Comparison of ENCODE assay signal across 9 cellular contexts in genomic region chr1:15412488-15412800, GRCh38. TPM values are rescaled to one million over a fixed set of nuclear protein-coding genes. Genes with fewer than 3 reads are reported as not detected.
DNase-seq lines count a peak whose midpoint lies in the region; ATAC-seq, FAIRE-seq and TF ChIP-seq lines count a peak whose summit lies in the region.
"Had no signal": no experiment of that assay in that cellular context is flagged by ENCODE, and none has a peak within 500 bp of the region (broad histone marks: within the 10 kb centered on the region; RNA-seq: fewer than 3 reads in every experiment).

No MANE protein-coding gene starts in this region.

- peaks cover 3% of the 10 kb centered on the region; the same call in 1 of the 2 replicates for H3K9me3 ChIP-seq in AG04450 (ENCODE audit: control insufficient read depth, insufficient read depth, low read length)
- H3K9me3 ChIP-seq in Loucy (ENCODE audit: insufficient read depth, low read depth, low read length): no peaks in the 10 kb centered on the region
- no peaks in the 10 kb centered on the region for H3K9me3 ChIP-seq in pancreas
- no peaks in the 10 kb centered on the region for H3K9me3 ChIP-seq in kidney (ENCODE audit: control insufficient read depth in 1 of 2, low read length in 2 of 2)

- H3K27ac ChIP-seq in AG04450 (ENCODE audit: low read depth, low read length) (no peak overlapping the region), pancreas (peak overlapping the region in 3 of 4 donors; percentile 57 to 65 (median 65)), kidney (ENCODE audit: low read depth in 2 of 2, low read length in 2 of 2) (no peak overlapping the region)

- peaks cover 58% of the 10 kb centered on the region for H4K20me1 ChIP-seq in Loucy (ENCODE audit: insufficient read depth, low read length, poor library complexity, severe bottlenecking)

- FAIRE-seq in pancreas (lab: Jason Lieb, UNC): no peak
- no peak for FAIRE-seq in kidney (lab: Jason Lieb, UNC)

- peaks cover 10% of the 10 kb centered on the region; the same call in 1 of the 2 replicates for H3F3A ChIP-seq in Loucy (ENCODE audit: low read depth)

- peaks cover 9% of the 10 kb centered on the region for H3K27me3 Mint-ChIP-seq in dendritic cell treated with granulocyte-macrophage colony-stimulating factor and Interleukin-4, amounts not matched to agents 40 ng/mL and 50 ng/mL, for 4 days

- WGBS in pancreas, 2 donors: 31 to 44% methylated on average over 8 of the region's 8 CpGs

- H3K4me3 ChIP-seq in AG04450 (ENCODE audit: low read depth, low read length) (peak overlapping the region; percentile 82; the same call in 1 of the 2 replicates), Loucy (ENCODE audit: low read length, poor library complexity, severe bottlenecking) (peak overlapping the region; percentile 94), pancreas (peak overlapping the region in 2 of 4 donors; percentile 87 to 93), kidney (ENCODE audit: low read length in 2 of 2) (no peak overlapping the region)

- H3K79me2 ChIP-seq in Loucy (ENCODE audit: insufficient read depth, low read length): peaks cover 57% of the 10 kb centered on the region

- no peak for TF ChIP-seq CTCF in AG04450 (IDR thresholded peaks at IDR 0.05; ENCODE audit: low read depth, low read length)
- no peak for TF ChIP-seq CTCF in Loucy (conservative IDR thresholded peaks at IDR 0.05; ENCODE audit: low read length)
- TF ChIP-seq CTCF in pancreas (IDR thresholded peaks at IDR 0.05): no peak
- no peak for TF ChIP-seq CTCF in kidney (IDR thresholded peaks at IDR 0.05; ENCODE audit: borderline replicate concordance, extremely low read depth, insufficient read depth)

- CTCF ChIA-PET in AG04450 (lab: Charles Lee): interaction anchor here (1.2 to 2.1 kb wide), 3 partner anchors 15 to 89 kb away, joined by 4 to 10 read pairs (median 4); no protein-coding TSS in a partner anchor

- H3K4me1 Mint-ChIP-seq in dendritic cell treated with granulocyte-macrophage colony-stimulating factor and Interleukin-4, amounts not matched to agents 40 ng/mL and 50 ng/mL, for 4 days (ENCODE audit: low read depth): peaks cover 60% of the 10 kb centered on the region

- DNase-seq in AG04450 (ENCODE audit: low read depth, low spot score): no peak
- peak in 1 of 6 donors; percentile 26 for DNase-seq in pancreas
- DNase-seq in stimulated activated naive CD4-positive, alpha-beta T cell treated with Interleukin-2 at 50 U/mL for 16 hours (lab: John Stamatoyannopoulos, UW): no peak
- DNase-seq in KG1 (lab: John Stamatoyannopoulos, UW): no peak
- no peak for DNase-seq in kidney
- DNase-seq: NCI-H526 treated with DMSO at 0.1 percent for 48 hours had no signal

- peak overlapping the region; percentile 95 for H3K4me3 Mint-ChIP-seq in dendritic cell treated with granulocyte-macrophage colony-stimulating factor and Interleukin-4, amounts not matched to agents 40 ng/mL and 50 ng/mL, for 4 days

- intact Hi-C loops in dendritic cell treated with granulocyte-macrophage colony-stimulating factor and Interleukin-4, amounts not matched to agents 40 ng/mL and 50 ng/mL, for 4 days (cut with micrococcal nuclease): no loop called here
- intact Hi-C loops in pancreas (cut with DNase I): loop anchor here in 1 of 3 donors (5.0 kb wide), 1 partner anchor 85 kb away; no protein-coding TSS in a partner anchor
- intact Hi-C loops in kidney (cut with DNase I): no loop called here

- peak overlapping the region; percentile 97 for H3K4me2 ChIP-seq in Loucy (ENCODE audit: low read depth, low read length, poor library complexity, severe bottlenecking)

- no peaks in the 10 kb centered on the region for H3K9me2 ChIP-seq in Loucy (replicated peaks; ENCODE audit: low read depth, low read length)

- peak overlapping the region; percentile 85 for H3K9ac ChIP-seq in Loucy (ENCODE audit: low read depth, low read length, poor library complexity, severe bottlenecking)
- H3K9ac ChIP-seq in kidney (ENCODE audit: low read length in 2 of 2): no peak overlapping the region

- peak overlapping the region; percentile 97 for H3K27ac Mint-ChIP-seq in dendritic cell treated with granulocyte-macrophage colony-stimulating factor and Interleukin-4, amounts not matched to agents 40 ng/mL and 50 ng/mL, for 4 days

- H3K4me1 ChIP-seq in Loucy (ENCODE audit: insufficient read depth, low read length, poor library complexity, severe bottlenecking): peaks cover 59% of the 10 kb centered on the region
- H3K4me1 ChIP-seq in pancreas: peaks cover 4 to 31% (median 14%) of the 10 kb centered on the region in 3 donors
- H3K4me1 ChIP-seq in kidney (ENCODE audit: control insufficient read depth in 1 of 2, insufficient read depth in 1 of 2, low read depth in 1 of 2, low read length in 2 of 2): peaks cover 0 to 12% of the 10 kb centered on the region in 2 donors

- POLR2A ChIA-PET in AG04450 (lab: Yijun Ruan, JAX): interaction anchor here (1.9 kb wide), 1 partner anchor 89 kb away, joined by 5 read pairs; no protein-coding TSS in a partner anchor

- peaks cover 80% of the 10 kb centered on the region for H3K36me3 Mint-ChIP-seq in dendritic cell treated with granulocyte-macrophage colony-stimulating factor and Interleukin-4, amounts not matched to agents 40 ng/mL and 50 ng/mL, for 4 days (ENCODE audit: low read depth)

- H3K27me3 ChIP-seq in AG04450 (ENCODE audit: control insufficient read depth, insufficient read depth, low read length) (no peaks in the 10 kb centered on the region), Loucy (ENCODE audit: insufficient read depth, low read length, poor library complexity, severe bottlenecking) (no peaks in the 10 kb centered on the region), pancreas (no peaks in the 10 kb centered on the region)

- ATAC-seq in pancreas (no peak), GM18520 (IDR thresholded peaks at IDR 0.05; ENCODE audit: unreplicated experiment) (no peak)

- H3K36me3 ChIP-seq in Loucy (ENCODE audit: insufficient read depth, low read length) (no peaks in the 10 kb centered on the region), pancreas (no peaks in the 10 kb centered on the region), kidney (ENCODE audit: control insufficient read depth in 1 of 2, insufficient read depth in 2 of 2, low read length in 2 of 2) (no peaks in the 10 kb centered on the region)

- no peaks in the 10 kb centered on the region for H3K9me3 Mint-ChIP-seq in dendritic cell treated with granulocyte-macrophage colony-stimulating factor and Interleukin-4, amounts not matched to agents 40 ng/mL and 50 ng/mL, for 4 days

- no peak overlapping the region for H2AFZ ChIP-seq in Loucy (ENCODE audit: low read length)

RNA-seq across cellular contexts. Expression of gene EFHD2, which starts 2.8 kb away (rescaled TPM):
- polyA plus RNA-seq in AG04450 (2011; rRNA removed) (30.4 and 35.7 TPM in 2 replicates), pancreas (10 to 100 TPM; 30.5 to 47.4 TPM), kidney (ENCODE audit: insufficient read depth, low read depth, low replicate concordance) (20.2 TPM)
- polyA minus RNA-seq in AG04450 (2011; rRNA and poly(A)+ RNA removed): 13.2 and 14.1 TPM in 2 replicates
- total RNA-seq in pancreas (10 to 100 TPM; 35.9 to 43.6 (median 38.8) TPM), kidney (37.5 TPM)

RNA-seq across cellular contexts. Expression of gene CTRC, which starts 25.8 kb away (rescaled TPM):
- polyA plus RNA-seq in AG04450 (2011; rRNA removed) (not detected in 2 replicates), pancreas (1,000 to 10,000 TPM; 3,972 to 5,613 TPM), kidney (ENCODE audit: insufficient read depth, low read depth, low replicate concordance) (not detected)
- 3.0 TPM in 1 of 2 replicates, not detected in the other for polyA minus RNA-seq in AG04450 (2011; rRNA and poly(A)+ RNA removed)
- total RNA-seq in pancreas (over 10,000 TPM in 1 of 6 donors, 1,000 to 10,000 TPM in 5; 7,866 to 13,867 (median 8,408) TPM), kidney (0.44 TPM)

RNA-seq across cellular contexts. Expression of gene CELA2A, which starts 44.1 kb away (rescaled TPM):
- polyA plus RNA-seq in AG04450 (2011; rRNA removed): not detected in 2 replicates
- not detected in 2 replicates for polyA minus RNA-seq in AG04450 (2011; rRNA and poly(A)+ RNA removed)
- total RNA-seq in pancreas: over 10,000 TPM in 2 of 6 donors, 1,000 to 10,000 TPM in 3, 100 to 1,000 TPM in 1; 360 to 20,184 (median 5,030) TPM
- 1,000 to 10,000 TPM; 2,295 to 3,502 TPM for polyA plus RNA-seq in pancreas
- not detected for total RNA-seq in kidney
- not detected for polyA plus RNA-seq in kidney (ENCODE audit: insufficient read depth, low read depth, low replicate concordance)

Comparison
In these comparisons a context has a peak if more than half of its experiments do, and no peak if none do; other contexts are left out.
1. H3K27ac ChIP-seq: peak in pancreas (3 of 4); none in AG04450 (single experiment) and kidney (0 of 2).
2. H3K4me3 ChIP-seq: peak in AG04450 (single experiment) and Loucy (single experiment); none in kidney (0 of 2).
3. RNA of gene CTRC, which starts 25.8 kb away (polyA plus RNA-seq): 3,972 to 5,613 TPM in pancreas; not detected in AG04450 and not detected in kidney (single experiment); every median in the first group is over 1,000 times any median in the second.
4. RNA of gene CELA2A, which starts 44.1 kb away (polyA plus RNA-seq): 2,295 to 3,502 TPM in pancreas; not detected in AG04450 and not detected in kidney (single experiment); every median in the first group is over 1,000 times any median in the second.